In the genomic region with DNA sequence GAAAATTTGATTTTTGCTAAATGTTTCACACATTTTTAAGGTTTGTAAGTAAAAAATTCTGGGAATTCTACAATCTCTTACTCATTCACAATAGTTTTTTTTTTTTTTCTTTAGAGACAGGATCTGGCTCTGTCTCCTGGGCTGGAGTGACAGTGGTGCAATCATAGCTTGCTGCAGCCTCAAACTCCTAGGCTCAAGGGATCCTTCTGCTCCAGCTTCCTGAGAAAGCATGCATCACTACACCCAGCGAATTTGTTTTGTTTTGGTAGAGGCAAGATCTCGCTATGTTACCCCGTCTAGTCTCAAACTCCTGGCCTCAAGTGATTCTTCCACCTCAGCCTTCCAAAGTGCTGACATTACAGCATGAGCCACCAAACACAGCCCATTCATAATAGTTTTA, we compare ENCODE assay signal across 30 cellular contexts.
A peak's percentile ranks its signal among the peaks of the same experiment; 100 is the strongest.
DNase-seq lines count a peak whose midpoint lies in the region; ATAC-seq, FAIRE-seq and TF ChIP-seq lines count a peak whose summit lies in the region.
"Had no signal": no experiment of that assay in that cellular context is flagged by ENCODE, and none has a peak within 500 bp of the region (broad histone marks: within the 10 kb centered on the region; RNA-seq: fewer than 3 reads in every experiment).

No MANE protein-coding gene starts in this region.

- H3K4me3 ChIP-seq in astrocyte (ENCODE audit: insufficient read depth, low read depth, low read length): no peak overlapping the region
- H3K4me3 ChIP-seq in aorta (ENCODE audit: low read length in 2 of 2): no peak overlapping the region
- H3K4me3 ChIP-seq: adrenal gland, left lung, prostate gland, transverse colon had no signal

- H3K9ac ChIP-seq in astrocyte (ENCODE audit: low read length): no peak overlapping the region

- H3K9me3 Mint-ChIP-seq in astrocyte (ENCODE audit: unreplicated experiment): no peaks in the 10 kb centered on the region
- H3K9me3 Mint-ChIP-seq: T-helper 1 cell treated with Interleukin-12 subunit alpha and Interleukin-12 subunit beta and Interleukin-4 antibody, amounts not matched to agents 30 μg/mL and 1 μg/mL, for 36 hours had no signal

- H3K79me2 ChIP-seq in astrocyte (ENCODE audit: insufficient read depth, low read length): no peaks in the 10 kb centered on the region

- H3K27ac ChIP-seq in astrocyte (ENCODE audit: low read depth, low read length) (no peak overlapping the region), aorta (ENCODE audit: low read depth in 1 of 2, low read length in 2 of 2) (no peak overlapping the region)
- H3K27ac ChIP-seq: adrenal gland, HL-60, left lung, prostate gland, transverse colon had no signal

- no peaks in the 10 kb centered on the region for H4K20me1 ChIP-seq in astrocyte (ENCODE audit: insufficient read depth, low read length)

- H3K27ac Mint-ChIP-seq in astrocyte (ENCODE audit: unreplicated experiment): peak overlapping the region; percentile 77
- H3K27ac Mint-ChIP-seq: naive thymus-derived CD4-positive, alpha-beta T cell; T-helper 1 cell treated with Interleukin-12 subunit alpha and Interleukin-12 subunit beta and Interleukin-4 antibody, amounts not matched to agents 30 μg/mL and 1 μg/mL, for 36 hours had no signal

- FAIRE-seq in astrocyte (lab: Jason Lieb, UNC): no peak
- FAIRE-seq: colon had no signal

- WGBS in aorta, 2 donors: 75 to 84% methylated on average over 3 of the region's 3 CpGs

- DNase-seq in GM03348 (ENCODE audit: low spot score): peak; percentile 23
- no peak for DNase-seq in astrocyte (ENCODE audit: low read depth)
- DNase-seq in iris pigment epithelial cell (ENCODE audit: low read depth): peak; percentile 56
- no peak for DNase-seq in aorta
- DNase-seq in activated CD8-positive, alpha-beta memory T cell treated with anti-CD3 and anti-CD28 coated beads, Interleukin-2, amount 50 U/mL, for 4 hours: no peak
- no peak for DNase-seq in NK-92 treated with Interleukin-12 subunit alpha and Interleukin-12 subunit beta, amount 100 ng/mL, for 24 hours (lab: John Stamatoyannopoulos, UW)
- DNase-seq: activated CD4-positive, alpha-beta T cell treated with anti-CD3 and anti-CD28 coated beads, Interleukin-2, amount 50 U/mL, for 4 hours; activated CD4-positive, CD25-positive, alpha-beta regulatory T cell; activated naive CD4-positive, alpha-beta T cell treated with Interleukin-2 at 50 U/mL for 16 hours; effector CD4-positive, alpha-beta T cell; GOT3; head of caudate nucleus; islet precursor cell; left lung; midbrain; naive thymus-derived CD4-positive, alpha-beta T cell; NCI-H1417 treated with DMSO at 0.1 percent for 48 hours; NCI-H2081; NCI-H526 treated with DMSO at 0.1 percent for 48 hours; nucleus accumbens; PC-3; stimulated activated CD4-positive, alpha-beta T cell treated with anti-CD3 and anti-CD28 coated beads, Interleukin-4, amount 100 ng/mL, for 4 hours; transverse colon had no signal

- H3K27me3 Mint-ChIP-seq in astrocyte (ENCODE audit: low read depth, unreplicated experiment): no peaks in the 10 kb centered on the region

- H3K9me3 ChIP-seq in astrocyte (ENCODE audit: insufficient read depth, low read depth, low read length) (no peaks in the 10 kb centered on the region), aorta (ENCODE audit: control insufficient read depth, low read length) (no peaks in the 10 kb centered on the region)
- H3K9me3 ChIP-seq: adrenal gland, left lung, prostate gland, transverse colon had no signal

- no peaks in the 10 kb centered on the region for H3K27me3 ChIP-seq in astrocyte (ENCODE audit: insufficient read depth, low read length)
- no peaks in the 10 kb centered on the region for H3K27me3 ChIP-seq in aorta (ENCODE audit: control insufficient read depth in 1 of 2, insufficient read depth in 2 of 2, low read length in 1 of 2)
- H3K27me3 ChIP-seq: adrenal gland, left lung, transverse colon had no signal

- peaks cover 18% of the 10 kb centered on the region for H3K4me1 Mint-ChIP-seq in astrocyte (ENCODE audit: low read depth, unreplicated experiment)

- no peak for TF ChIP-seq CTCF in astrocyte (IDR thresholded peaks at IDR 0.05; ENCODE audit: insufficient read depth, low read depth, low read length)

- H3K36me3 ChIP-seq in astrocyte (ENCODE audit: insufficient read depth, low read length): no peaks in the 10 kb centered on the region
- H3K36me3 ChIP-seq in aorta (ENCODE audit: control insufficient read depth in 1 of 2, insufficient read depth in 2 of 2, low read length in 1 of 2): no peaks in the 10 kb centered on the region
- H3K36me3 ChIP-seq: adrenal gland, left lung, prostate gland, transverse colon had no signal

- H2AFZ ChIP-seq in astrocyte (ENCODE audit: low read depth, low read length): no peak overlapping the region

- no peaks in the 10 kb centered on the region for H3K36me3 Mint-ChIP-seq in astrocyte (ENCODE audit: low read depth, unreplicated experiment)

- intact Hi-C loops in aorta (cut with DNase I): no loop called here

- peak; percentile 65 for ATAC-seq in aorta (ENCODE audit: low FRiP score)
- no peak for ATAC-seq in HG02852 (IDR thresholded peaks at IDR 0.05; ENCODE audit: unreplicated experiment)
- ATAC-seq: left lung; naive thymus-derived CD4-positive, alpha-beta T cell; PC-3; SK-N-SH treated with all-trans-retinoic acid at 6 μM for 48 hours had no signal

- H3K4me2 ChIP-seq in astrocyte (ENCODE audit: low read length): no peak overlapping the region

- no peak overlapping the region for H3K4me3 Mint-ChIP-seq in astrocyte (ENCODE audit: unreplicated experiment)
- H3K4me3 Mint-ChIP-seq: naive thymus-derived CD4-positive, alpha-beta T cell; T-helper 1 cell treated with Interleukin-12 subunit alpha and Interleukin-12 subunit beta and Interleukin-4 antibody, amounts not matched to agents 30 μg/mL and 1 μg/mL, for 36 hours had no signal

- H3K4me1 ChIP-seq in astrocyte (ENCODE audit: insufficient read depth, low read length): peaks cover 6% of the 10 kb centered on the region
- H3K4me1 ChIP-seq in aorta (ENCODE audit: control insufficient read depth in 1 of 2, insufficient read depth in 2 of 2, low read length in 2 of 2): no peaks in the 10 kb centered on the region
- H3K4me1 ChIP-seq: prostate gland, transverse colon had no signal

Comparison
In these comparisons a context has a peak if more than half of its experiments do, and no peak if none do; other contexts are left out.
1. DNase-seq: peak in GM03348 (single experiment) and iris pigment epithelial cell (single experiment); none in astrocyte (single experiment), aorta (0 of 2), activated CD8-positive, alpha-beta memory T cell treated with anti-CD3 and anti-CD28 coated beads, Interleukin-2, amount 50 U/mL, for 4 hours (single experiment) and NK-92 treated with Interleukin-12 subunit alpha and Interleukin-12 subunit beta, amount 100 ng/mL, for 24 hours (single experiment).